1 cellular context compared by ENCODE assay signal in genomic region chr13:44449999-44450821, GRCh38.
TF ChIP-seq lines count a peak whose summit lies in the region.

No MANE protein-coding gene starts in this region.

TF ChIP-seq in HepG2, 621 proteins besides CTCF, POLR2A, EP300 and RAD21 (continued from another document and continues in another):
- TF ChIP-seq ZNF281 (CRISPR knock-in tag; IDR thresholded peaks at IDR 0.05; ENCODE audit: borderline replicate concordance), result no peak
- no peak for TF ChIP-seq ZNF253 (CRISPR knock-in tag; IDR thresholded peaks at IDR 0.05; ENCODE audit: borderline replicate concordance)
- no peak for TF ChIP-seq PRDM4 (CRISPR knock-in tag; IDR thresholded peaks at IDR 0.05; ENCODE audit: borderline replicate concordance)
- no peak for TF ChIP-seq MXD1 (CRISPR knock-in tag; IDR thresholded peaks at IDR 0.05)
- no peak for TF ChIP-seq ZNF451 (CRISPR knock-in tag; IDR thresholded peaks at IDR 0.05)
- no peak for TF ChIP-seq ZNF567 (CRISPR knock-in tag; IDR thresholded peaks at IDR 0.05; ENCODE audit: borderline replicate concordance)
- no peak for TF ChIP-seq BRF2 (CRISPR knock-in tag; IDR thresholded peaks at IDR 0.05)
- TF ChIP-seq ZMAT5 (CRISPR knock-in tag; IDR thresholded peaks at IDR 0.05; ENCODE audit: borderline replicate concordance, low read depth), result no peak
- peak; percentile 50; the same call in 1 of the 2 replicates for TF ChIP-seq NR2C2 (CRISPR knock-in tag; IDR thresholded peaks at IDR 0.05; ENCODE audit: borderline replicate concordance)
- no peak for TF ChIP-seq ZNF569 (CRISPR knock-in tag; IDR thresholded peaks at IDR 0.05; ENCODE audit: borderline replicate concordance)
- TF ChIP-seq ARNTL (CRISPR knock-in tag; IDR thresholded peaks at IDR 0.05), result no peak
- no peak for TF ChIP-seq NKX3-1 (CRISPR knock-in tag; IDR thresholded peaks at IDR 0.05)
- TF ChIP-seq GLI4 (CRISPR knock-in tag; IDR thresholded peaks at IDR 0.05; ENCODE audit: borderline replicate concordance), result no peak
- TF ChIP-seq SALL1 (CRISPR knock-in tag; IDR thresholded peaks at IDR 0.05), result peak; percentile 46; the same call in 1 of the 2 replicates
- no peak for TF ChIP-seq SOX6 (IDR thresholded peaks at IDR 0.05)
- TF ChIP-seq SOX6 (CRISPR knock-in tag; IDR thresholded peaks at IDR 0.05), result peak; percentile 72
- no peak for TF ChIP-seq HMGXB4 (CRISPR knock-in tag; IDR thresholded peaks at IDR 0.05; ENCODE audit: borderline replicate concordance in 1 of 2, low read depth in 1 of 2)
- TF ChIP-seq MIER3 (CRISPR knock-in tag; IDR thresholded peaks at IDR 0.05; ENCODE audit: borderline replicate concordance), result no peak
- no peak for TF ChIP-seq SP4 (CRISPR knock-in tag; IDR thresholded peaks at IDR 0.05)
- TF ChIP-seq ZNF619 (CRISPR knock-in tag; IDR thresholded peaks at IDR 0.05), result no peak
- no peak for TF ChIP-seq ZNF326 (CRISPR knock-in tag; IDR thresholded peaks at IDR 0.05; ENCODE audit: borderline replicate concordance)
- no peak for TF ChIP-seq ZNF224 (CRISPR knock-in tag; IDR thresholded peaks at IDR 0.05)
- TF ChIP-seq SIX4 (CRISPR knock-in tag; IDR thresholded peaks at IDR 0.05), result no peak
- no peak for TF ChIP-seq PHB2 (IDR thresholded peaks at IDR 0.05; ENCODE audit: partially characterized antibody)
- no peak for TF ChIP-seq KDM4B (CRISPR knock-in tag; IDR thresholded peaks at IDR 0.05)
- TF ChIP-seq GTF2F1 (IDR thresholded peaks at IDR 0.05; ENCODE audit: low read length), result no peak
- TF ChIP-seq PAF1 (CRISPR knock-in tag; IDR thresholded peaks at IDR 0.05), result no peak
- TF ChIP-seq ZNF367 (CRISPR knock-in tag; IDR thresholded peaks at IDR 0.05; ENCODE audit: borderline replicate concordance), result no peak
- TF ChIP-seq ARID4A (CRISPR knock-in tag; IDR thresholded peaks at IDR 0.05; ENCODE audit: borderline replicate concordance), result no peak
- TF ChIP-seq ZFP41 (CRISPR knock-in tag; IDR thresholded peaks at IDR 0.05; ENCODE audit: borderline replicate concordance), result no peak
- TF ChIP-seq KLF6 (CRISPR knock-in tag; IDR thresholded peaks at IDR 0.05), result no peak
- TF ChIP-seq ZBTB39 (CRISPR knock-in tag; IDR thresholded peaks at IDR 0.05), result no peak
- no peak for TF ChIP-seq UBTF (CRISPR knock-in tag; IDR thresholded peaks at IDR 0.05)
- TF ChIP-seq FOXP4 (CRISPR knock-in tag; IDR thresholded peaks at IDR 0.05), result no peak; the same call in 1 of the 2 replicates
- TF ChIP-seq ZC3H4 (CRISPR knock-in tag; IDR thresholded peaks at IDR 0.05; ENCODE audit: borderline replicate concordance), result no peak
- no peak for TF ChIP-seq RARG (CRISPR knock-in tag; IDR thresholded peaks at IDR 0.05; ENCODE audit: low read depth)
- no peak for TF ChIP-seq ZZZ3 (CRISPR knock-in tag; IDR thresholded peaks at IDR 0.05; ENCODE audit: borderline replicate concordance)
- TF ChIP-seq CENPBD1 (CRISPR knock-in tag; IDR thresholded peaks at IDR 0.05; ENCODE audit: borderline replicate concordance, low read depth), result no peak
- TF ChIP-seq JUNB (CRISPR knock-in tag; IDR thresholded peaks at IDR 0.05; ENCODE audit: borderline replicate concordance), result no peak
- no peak for TF ChIP-seq ARNT (IDR thresholded peaks at IDR 0.05)
